Comparison of ENCODE assay signal across 18 cellular contexts in genomic region chr1:185860316-185860715, GRCh38.
DNase-seq lines count a peak whose midpoint lies in the region; ATAC-seq and TF ChIP-seq lines count a peak whose summit lies in the region.
"Had no signal": no experiment of that assay in that cellular context is flagged by ENCODE, and none has a peak within 500 bp of the region (broad histone marks: within the 10 kb centered on the region; RNA-seq: fewer than 3 reads in every experiment).

No MANE protein-coding gene starts in this region.

- DNase-seq in MG63 (peak; percentile 38), astrocyte of the spinal cord (ENCODE audit: low read depth, low spot score) (peak; percentile 73), fibroblast of pulmonary artery (ENCODE audit: low read depth) (peak; percentile 33), thoracic aorta (ENCODE audit: low spot score) (no peak), T-helper 17 cell (no peak), SK-N-DZ (ENCODE audit: low spot score) (no peak)
- no peak for DNase-seq in activated naive CD8-positive, alpha-beta T cell treated with anti-CD3 and anti-CD28 coated beads, Interleukin-2, amount 50 U/mL, for 24 hours
- DNase-seq: CD4-positive, CD25-positive, alpha-beta regulatory T cell; DMS79; NCI-H1417 treated with DMSO at 0.1 percent for 48 hours; NCI-H187; NCI-H446 treated with DMSO at 0.1 percent for 48 hours; NCI-H526 treated with DMSO at 0.1 percent for 48 hours; OCI-M1; Right ventricle myocardium superior; SK-N-SH had no signal

- no peak for ATAC-seq in thoracic aorta (ENCODE audit: insufficient number of reproducible peaks, low FRiP score, low read depth)
- ATAC-seq in GM21526 (IDR thresholded peaks at IDR 0.05; ENCODE audit: low FRiP score, unreplicated experiment): no peak
- no peak for ATAC-seq in activated naive CD8-positive, alpha-beta T cell treated with anti-CD3 and anti-CD28 coated beads, Interleukin-2, amount 50 U/mL, for 24 hours
- ATAC-seq in T-helper 17 cell: no peak

- H3K36me3 Mint-ChIP-seq in activated naive CD8-positive, alpha-beta T cell treated with anti-CD3 and anti-CD28 coated beads, Interleukin-2, amount 50 U/mL, for 24 hours (ENCODE audit: low read depth): no peaks in the 10 kb centered on the region
- no peaks in the 10 kb centered on the region for H3K36me3 Mint-ChIP-seq in T-helper 17 cell (ENCODE audit: low read depth)
- H3K36me3 Mint-ChIP-seq: CD4-positive, CD25-positive, alpha-beta regulatory T cell had no signal

- H3K36me3 ChIP-seq in MG63 (no peaks in the 10 kb centered on the region), thoracic aorta (no peaks in the 10 kb centered on the region)

- in situ Hi-C loops in astrocyte of the spinal cord (cut with HindIII; ENCODE audit: low sequenced_read_pairs): no loop called here

- peaks cover 44 to 68% of the 10 kb centered on the region in 2 donors for H3K4me1 ChIP-seq in thoracic aorta (ENCODE audit: control insufficient read depth in 1 of 2, low read depth in 2 of 2)

- H3K27me3 Mint-ChIP-seq in activated naive CD8-positive, alpha-beta T cell treated with anti-CD3 and anti-CD28 coated beads, Interleukin-2, amount 50 U/mL, for 24 hours: peaks cover 7% of the 10 kb centered on the region
- peaks cover 38% of the 10 kb centered on the region for H3K27me3 Mint-ChIP-seq in T-helper 17 cell
- H3K27me3 Mint-ChIP-seq: CD4-positive, CD25-positive, alpha-beta regulatory T cell had no signal

- H3K9me3 Mint-ChIP-seq in activated naive CD8-positive, alpha-beta T cell treated with anti-CD3 and anti-CD28 coated beads, Interleukin-2, amount 50 U/mL, for 24 hours: no peaks in the 10 kb centered on the region
- H3K9me3 Mint-ChIP-seq: CD4-positive, CD25-positive, alpha-beta regulatory T cell; IgD-negative memory B cell had no signal

- H3K27ac Mint-ChIP-seq in activated naive CD8-positive, alpha-beta T cell treated with anti-CD3 and anti-CD28 coated beads, Interleukin-2, amount 50 U/mL, for 24 hours: no peak overlapping the region
- H3K27ac Mint-ChIP-seq in T-helper 17 cell: no peak overlapping the region
- H3K27ac Mint-ChIP-seq: CD4-positive, CD25-positive, alpha-beta regulatory T cell; IgD-negative memory B cell had no signal

- H3K27me3 ChIP-seq in MG63 (no peaks in the 10 kb centered on the region), thoracic aorta (replicated peaks; ENCODE audit: insufficient read depth) (no peaks in the 10 kb centered on the region)

- no peaks in the 10 kb centered on the region for H3K4me1 Mint-ChIP-seq in activated naive CD8-positive, alpha-beta T cell treated with anti-CD3 and anti-CD28 coated beads, Interleukin-2, amount 50 U/mL, for 24 hours
- no peaks in the 10 kb centered on the region for H3K4me1 Mint-ChIP-seq in T-helper 17 cell
- H3K4me1 Mint-ChIP-seq: IgD-negative memory B cell had no signal

- TF ChIP-seq CTCF in astrocyte of the spinal cord (IDR thresholded peaks at IDR 0.05; ENCODE audit: low read depth, low read length) (no peak), fibroblast of pulmonary artery (IDR thresholded peaks at IDR 0.05; ENCODE audit: low read length, missing control alignments) (no peak), thoracic aorta (IDR thresholded peaks at IDR 0.05) (no peak)

- no peak overlapping the region for H3K4me3 Mint-ChIP-seq in activated naive CD8-positive, alpha-beta T cell treated with anti-CD3 and anti-CD28 coated beads, Interleukin-2, amount 50 U/mL, for 24 hours
- no peak overlapping the region for H3K4me3 Mint-ChIP-seq in T-helper 17 cell
- H3K4me3 Mint-ChIP-seq: CD4-positive, CD25-positive, alpha-beta regulatory T cell; IgD-negative memory B cell had no signal

- H3K9me3 ChIP-seq in MG63 (no peaks in the 10 kb centered on the region), thoracic aorta (no peaks in the 10 kb centered on the region), T-helper 17 cell (ENCODE audit: control insufficient read depth, low read length, poor library complexity, severe bottlenecking) (no peaks in the 10 kb centered on the region)
- H3K9me3 ChIP-seq: SK-N-SH had no signal

- peak overlapping the region; percentile 23 to 58 for H3K27ac ChIP-seq in thoracic aorta

- H3K4me3 ChIP-seq in MG63: no peak overlapping the region
- no peak overlapping the region for H3K4me3 ChIP-seq in astrocyte of the spinal cord (ENCODE audit: low read depth, low read length)
- H3K4me3 ChIP-seq in fibroblast of pulmonary artery (replicated peaks; ENCODE audit: low read depth, low read length): no peak overlapping the region
- no peak overlapping the region for H3K4me3 ChIP-seq in thoracic aorta

Comparison
In these comparisons a context has a peak if more than half of its experiments do, and no peak if none do; other contexts are left out.
1. DNase-seq: peak in MG63 (single experiment), astrocyte of the spinal cord (single experiment) and fibroblast of pulmonary artery (single experiment); none in thoracic aorta (single experiment), activated naive CD8-positive, alpha-beta T cell treated with anti-CD3 and anti-CD28 coated beads, Interleukin-2, amount 50 U/mL, for 24 hours (single experiment), T-helper 17 cell (0 of 3) and SK-N-DZ (single experiment).